Comparison of ENCODE assay signal across 21 cellular contexts in the genomic region with DNA sequence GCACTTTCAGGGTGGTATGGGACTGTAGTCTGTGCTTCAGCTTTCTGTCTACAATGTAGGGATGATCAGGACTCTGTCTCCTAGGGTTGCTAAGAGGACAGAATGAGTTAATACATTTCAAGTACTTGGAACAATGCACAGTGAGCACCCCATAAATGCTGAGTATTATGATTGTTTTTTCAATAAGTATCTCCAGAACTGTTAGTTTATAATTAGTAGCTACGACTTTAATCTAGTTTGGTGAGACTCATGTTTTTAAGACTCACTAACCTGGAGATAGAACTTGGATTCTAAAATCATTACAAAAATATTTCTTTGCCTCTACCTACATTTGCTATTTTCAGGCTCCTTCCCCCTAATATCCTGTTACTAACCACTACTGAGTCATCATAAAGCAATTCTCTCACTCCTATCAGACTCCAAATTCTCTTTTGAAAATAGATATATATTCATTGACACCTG.
DNase-seq lines count a peak whose midpoint lies in the region; ATAC-seq and TF ChIP-seq lines count a peak whose summit lies in the region.
"Had no signal": no experiment of that assay in that cellular context is flagged by ENCODE, and none has a peak within 500 bp of the region (broad histone marks: within the 10 kb centered on the region; RNA-seq: fewer than 3 reads in every experiment).

No MANE protein-coding gene starts in this region.

- H3K9me3 Mint-ChIP-seq in GM23338 = no peaks in the 10 kb centered on the region
- H3K9me3 Mint-ChIP-seq: activated CD4-positive, alpha-beta memory T cell treated with anti-CD3 and anti-CD28 coated beads for 36 hours; activated T-helper 1 cell treated with anti-CD3 and anti-CD28 coated beads, Interleukin-12 subunit alpha, Interleukin-12 subunit beta, Interleukin-2, Interleukin-4 antibody, amounts not matched to agents 30 ng/mL and 10 ng/mL and 1 ng/mL, durations not matched to agents 14 hours and 24 hours and 36 hours; memory B cell had no signal

- no peaks in the 10 kb centered on the region for H3K36me3 ChIP-seq in GM23338 (ENCODE audit: insufficient read depth)
- H3K36me3 ChIP-seq in esophagus muscularis mucosa = no peaks in the 10 kb centered on the region
- H3K36me3 ChIP-seq in gastrocnemius medialis = no peaks in the 10 kb centered on the region
- H3K36me3 ChIP-seq: HAP-1, spleen had no signal

- TF ChIP-seq CTCF in GM23338 (conservative IDR thresholded peaks at IDR 0.05; ENCODE audit: low read depth in 2 of 2) (no peak), RWPE1 (conservative IDR thresholded peaks at IDR 0.05; ENCODE audit: low read depth) (no peak), esophagus muscularis mucosa (IDR thresholded peaks at IDR 0.05) (no peak), gastrocnemius medialis (IDR thresholded peaks at IDR 0.05 in 4 of 5, conservative IDR thresholded peaks at IDR 0.05 in 1 of 5) (no peak)

- no peaks in the 10 kb centered on the region for H4K20me1 ChIP-seq in GM23338 (replicated peaks; ENCODE audit: insufficient read depth)

- in situ Hi-C loops in gastrocnemius medialis (cut with MboI; ENCODE audit: low sequenced_read_pairs in 4 of 4) = loop anchor here in 3 of 4 donors (5.0 kb wide), 2 partner anchors 92 to 97 kb away; partner anchors contain the start of gene CPED1 (in 2 of the 3)

- H3K4me1 Mint-ChIP-seq in GM23338 = no peaks in the 10 kb centered on the region

- no peaks in the 10 kb centered on the region for H3K27me3 Mint-ChIP-seq in GM23338 (ENCODE audit: insufficient read depth, low read depth, poor library complexity)

- no peaks in the 10 kb centered on the region for H3F3A ChIP-seq in GM23338 (replicated peaks; ENCODE audit: low read depth)

- no peaks in the 10 kb centered on the region for H3K79me2 ChIP-seq in GM23338 (replicated peaks; ENCODE audit: insufficient read depth)

- H3K27me3 ChIP-seq in GM23338 (ENCODE audit: insufficient read depth) = no peaks in the 10 kb centered on the region
- H3K27me3 ChIP-seq in esophagus muscularis mucosa = no peaks in the 10 kb centered on the region
- no peaks in the 10 kb centered on the region for H3K27me3 ChIP-seq in gastrocnemius medialis
- H3K27me3 ChIP-seq: spleen had no signal

- POLR2A ChIA-PET in RWPE1 (lab: Yijun Ruan, JAX; ENCODE audit: low non-redundant PET) = interaction anchor here (0.6 kb wide), 1 partner anchor 95 kb away, joined by 3 read pairs; no protein-coding TSS in a partner anchor

- no peaks in the 10 kb centered on the region for H3K9me2 ChIP-seq in GM23338 (ENCODE audit: insufficient read depth)

- no peak overlapping the region for H3K4me3 Mint-ChIP-seq in GM23338
- H3K4me3 Mint-ChIP-seq: activated CD4-positive, alpha-beta memory T cell treated with anti-CD3 and anti-CD28 coated beads for 36 hours; activated T-helper 1 cell treated with anti-CD3 and anti-CD28 coated beads, Interleukin-12 subunit alpha, Interleukin-12 subunit beta, Interleukin-2, Interleukin-4 antibody, amounts not matched to agents 30 ng/mL and 10 ng/mL and 1 ng/mL, durations not matched to agents 14 hours and 24 hours and 36 hours; memory B cell had no signal

- H3K36me3 Mint-ChIP-seq in GM23338 (ENCODE audit: low read depth) = no peaks in the 10 kb centered on the region
- H3K36me3 Mint-ChIP-seq: activated CD4-positive, alpha-beta memory T cell treated with anti-CD3 and anti-CD28 coated beads for 36 hours had no signal

- intact Hi-C loops in esophagus muscularis mucosa (cut with DNase I) (no loop called here), gastrocnemius medialis (cut with DNase I; ENCODE audit: low total_unique reads) (no loop called here)

- CTCF ChIA-PET in RWPE1 (lab: Yijun Ruan, JAX) = interaction anchor here (0.7 kb wide), 1 partner anchor 24 kb away, joined by 5 read pairs; no protein-coding TSS in a partner anchor

- peak overlapping the region; percentile 57; the same call in 1 of the 2 replicates for H2AFZ ChIP-seq in GM23338

- H3K9me3 ChIP-seq in esophagus muscularis mucosa (no peaks in the 10 kb centered on the region), gastrocnemius medialis (no peaks in the 10 kb centered on the region)
- H3K9me3 ChIP-seq: HAP-1, spleen had no signal

- H3K27ac ChIP-seq in GM23338 (ENCODE audit: low read depth) (no peak overlapping the region), RWPE1 (no peak overlapping the region), esophagus muscularis mucosa (replicated peaks in 1 of 4) (peak overlapping the region; percentile 6 to 64 (median 36)), gastrocnemius medialis (peak overlapping the region; percentile 69 to 90 (median 80))
- H3K27ac ChIP-seq: C4-2B, HL-60, spleen had no signal

- H3K4me2 ChIP-seq in GM23338 = no peak overlapping the region

- no peak for TF ChIP-seq EP300 in esophagus muscularis mucosa (IDR thresholded peaks at IDR 0.05)

- no peak overlapping the region for H3K27ac Mint-ChIP-seq in GM23338
- H3K27ac Mint-ChIP-seq: activated CD4-positive, alpha-beta memory T cell treated with anti-CD3 and anti-CD28 coated beads for 36 hours; activated T-helper 1 cell treated with anti-CD3 and anti-CD28 coated beads, Interleukin-12 subunit alpha, Interleukin-12 subunit beta, Interleukin-2, Interleukin-4 antibody, amounts not matched to agents 30 ng/mL and 10 ng/mL and 1 ng/mL, durations not matched to agents 14 hours and 24 hours and 36 hours; memory B cell had no signal

- H3K4me3 ChIP-seq in GM23338 (no peak overlapping the region), esophagus muscularis mucosa (no peak overlapping the region), gastrocnemius medialis (no peak overlapping the region)
- H3K4me3 ChIP-seq: HAP-1, spleen had no signal

- TF ChIP-seq POLR2A in esophagus muscularis mucosa (IDR thresholded peaks at IDR 0.05; ENCODE audit: low read depth) (no peak), gastrocnemius medialis (IDR thresholded peaks at IDR 0.05) (no peak), erythroblast (IDR thresholded peaks at IDR 0.05; ENCODE audit: low read length) (no peak)

- DNase-seq in GM23338 (ENCODE audit: low spot score) (no peak), RWPE1 (ENCODE audit: low spot score) (peak; percentile 36), esophagus muscularis mucosa (ENCODE audit: extremely low spot score) (no peak), gastrocnemius medialis (no peak), NCI-H1092 treated with DMSO at 0.1 percent for 48 hours (lab: John Stamatoyannopoulos, UW) (no peak), erythroblast (lab: John Stamatoyannopoulos, UW) (no peak)
- DNase-seq: activated CD4-positive, alpha-beta memory T cell treated with anti-CD3 and anti-CD28 coated beads for 36 hours; aorta; DND-41; NCI-H187; NCI-H82; SHP77 treated with DMSO at 0.1 percent for 48 hours; spleen; T1000 had no signal

- ATAC-seq in GM23338 (no peak), gastrocnemius medialis (no peak), GM21528 (IDR thresholded peaks at IDR 0.05; ENCODE audit: low FRiP score, unreplicated experiment) (no peak), HG03025 (IDR thresholded peaks at IDR 0.05; ENCODE audit: low FRiP score, unreplicated experiment) (no peak)

- WGBS in esophagus muscularis mucosa = 65% methylated on average over 1 of the region's 1 CpG

- H3K4me1 ChIP-seq in GM23338 (ENCODE audit: insufficient read depth) = no peaks in the 10 kb centered on the region
- peaks cover 38 to 58% (median 52%) of the 10 kb centered on the region in 4 donors for H3K4me1 ChIP-seq in esophagus muscularis mucosa
- peaks cover 67 to 74% of the 10 kb centered on the region in 2 donors for H3K4me1 ChIP-seq in gastrocnemius medialis
- H3K4me1 ChIP-seq: HAP-1 had no signal

TF ChIP-seq in GM23338, 12 proteins besides CTCF, POLR2A, EP300 and RAD21:
- TF ChIP-seq, protein P1, sequence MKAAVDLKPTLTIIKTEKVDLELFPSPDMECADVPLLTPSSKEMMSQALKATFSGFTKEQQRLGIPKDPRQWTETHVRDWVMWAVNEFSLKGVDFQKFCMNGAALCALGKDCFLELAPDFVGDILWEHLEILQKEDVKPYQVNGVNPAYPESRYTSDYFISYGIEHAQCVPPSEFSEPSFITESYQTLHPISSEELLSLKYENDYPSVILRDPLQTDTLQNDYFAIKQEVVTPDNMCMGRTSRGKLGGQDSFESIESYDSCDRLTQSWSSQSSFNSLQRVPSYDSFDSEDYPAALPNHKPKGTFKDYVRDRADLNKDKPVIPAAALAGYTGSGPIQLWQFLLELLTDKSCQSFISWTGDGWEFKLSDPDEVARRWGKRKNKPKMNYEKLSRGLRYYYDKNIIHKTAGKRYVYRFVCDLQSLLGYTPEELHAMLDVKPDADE (IDR thresholded peaks at IDR 0.05) = no peak
- TF ChIP-seq JUNB (IDR thresholded peaks at IDR 0.05; ENCODE audit: unreplicated experiment) (no peak), ZNF114 (CRISPR knock-in tag; IDR thresholded peaks at IDR 0.05) (no peak)

Comparison
In these comparisons a context has a peak if more than half of its experiments do, and no peak if none do; other contexts are left out.
1. H3K27ac ChIP-seq: peak in esophagus muscularis mucosa (4 of 4) and gastrocnemius medialis (4 of 4); none in GM23338 (single experiment) and RWPE1 (single experiment).